8 cellular contexts compared by ENCODE assay signal in genomic region chr17:42999003-42999525, GRCh38.
A peak's percentile ranks its signal among the peaks of the same experiment; 100 is the strongest.
DNase-seq lines count a peak whose midpoint lies in the region; ATAC-seq, FAIRE-seq and TF ChIP-seq lines count a peak whose summit lies in the region.

No MANE protein-coding gene starts in this region.

- H3K4me1 Mint-ChIP-seq in stimulated activated naive CD8-positive, alpha-beta T cell treated with anti-CD3 and anti-CD28 coated beads, Interleukin-15, Interleukin-2, amounts not matched to agents 100 ng/mL and 50 ng/mL, for 24 hours (ENCODE audit: low read depth): peaks cover 53% of the 10 kb centered on the region
- H3K4me1 Mint-ChIP-seq in central memory CD8-positive, alpha-beta T cell: peaks cover 20% of the 10 kb centered on the region

- H3K27ac Mint-ChIP-seq in stimulated activated naive CD8-positive, alpha-beta T cell treated with anti-CD3 and anti-CD28 coated beads, Interleukin-15, Interleukin-2, amounts not matched to agents 100 ng/mL and 50 ng/mL, for 24 hours: peak overlapping the region; percentile 99
- H3K27ac Mint-ChIP-seq in central memory CD8-positive, alpha-beta T cell (ENCODE audit: low read depth): peak overlapping the region; percentile 98

- peaks cover 62% of the 10 kb centered on the region for H3K36me3 Mint-ChIP-seq in stimulated activated naive CD8-positive, alpha-beta T cell treated with anti-CD3 and anti-CD28 coated beads, Interleukin-15, Interleukin-2, amounts not matched to agents 100 ng/mL and 50 ng/mL, for 24 hours (ENCODE audit: low read depth)
- H3K36me3 Mint-ChIP-seq in central memory CD8-positive, alpha-beta T cell (ENCODE audit: insufficient read depth): peaks cover 47% of the 10 kb centered on the region

- no peaks in the 10 kb centered on the region for H3K9me3 Mint-ChIP-seq in stimulated activated naive CD8-positive, alpha-beta T cell treated with anti-CD3 and anti-CD28 coated beads, Interleukin-15, Interleukin-2, amounts not matched to agents 100 ng/mL and 50 ng/mL, for 24 hours
- no peaks in the 10 kb centered on the region for H3K9me3 Mint-ChIP-seq in central memory CD8-positive, alpha-beta T cell

- H3K4me1 ChIP-seq in mucosa of stomach (ENCODE audit: control insufficient read depth, insufficient read depth, low read length): peaks cover 12% of the 10 kb centered on the region

- no peaks in the 10 kb centered on the region for H3K27me3 ChIP-seq in mucosa of stomach (ENCODE audit: control insufficient read depth, insufficient read depth, low read length)

- TF ChIP-seq CTCF in D721Med (IDR thresholded peaks at IDR 0.05; ENCODE audit: insufficient read depth, missing control alignments): no peak

- no peak for ATAC-seq in stimulated activated naive CD8-positive, alpha-beta T cell treated with anti-CD3 and anti-CD28 coated beads, Interleukin-15, Interleukin-2, amounts not matched to agents 100 U/mL and 50 U/mL, for 24 hours
- ATAC-seq in central memory CD8-positive, alpha-beta T cell (replicated peaks; ENCODE audit: extremely low read depth, poor library complexity, severe bottlenecking): no peak

- H3K27me3 Mint-ChIP-seq in stimulated activated naive CD8-positive, alpha-beta T cell treated with anti-CD3 and anti-CD28 coated beads, Interleukin-15, Interleukin-2, amounts not matched to agents 100 ng/mL and 50 ng/mL, for 24 hours: no peaks in the 10 kb centered on the region
- H3K27me3 Mint-ChIP-seq in central memory CD8-positive, alpha-beta T cell: no peaks in the 10 kb centered on the region

- H3K4me3 ChIP-seq in mucosa of stomach (ENCODE audit: low read length): peak overlapping the region; percentile 97

- DNase-seq in stimulated activated naive CD8-positive, alpha-beta T cell treated with anti-CD3 and anti-CD28 coated beads, Interleukin-15, Interleukin-2, amounts not matched to agents 100 U/mL and 50 U/mL, for 24 hours: no peak
- no peak for DNase-seq in central memory CD8-positive, alpha-beta T cell (ENCODE audit: low spot score in 2 of 2)
- DNase-seq in islet precursor cell (no peak), D721Med (ENCODE audit: insufficient read length, low spot score) (no peak), NCI-H1105 (lab: John Stamatoyannopoulos, UW) (no peak)
- no peak for DNase-seq in stimulated activated CD4-positive, alpha-beta T cell treated with anti-CD3 and anti-CD28 coated beads, Interleukin-4, amount 100 ng/mL, for 4 hours

- FAIRE-seq in D721Med (lab: Jason Lieb, UNC): no peak

- H3K4me3 Mint-ChIP-seq in stimulated activated naive CD8-positive, alpha-beta T cell treated with anti-CD3 and anti-CD28 coated beads, Interleukin-15, Interleukin-2, amounts not matched to agents 100 ng/mL and 50 ng/mL, for 24 hours: peak overlapping the region; percentile 98
- H3K4me3 Mint-ChIP-seq in central memory CD8-positive, alpha-beta T cell: peak overlapping the region; percentile 91

- peak overlapping the region; percentile 96 for H3K9ac ChIP-seq in mucosa of stomach (ENCODE audit: low read length)

- no peaks in the 10 kb centered on the region for H3K9me3 ChIP-seq in mucosa of stomach (ENCODE audit: control insufficient read depth, low read length)

- H3K36me3 ChIP-seq in mucosa of stomach (ENCODE audit: control insufficient read depth, insufficient read depth, low read length): no peaks in the 10 kb centered on the region
